11 cellular contexts compared by ENCODE assay signal in genomic region chr3:175432338-175433025, GRCh38.
DNase-seq lines count a peak whose midpoint lies in the region; TF ChIP-seq lines count a peak whose summit lies in the region.
"Had no signal": no experiment of that assay in that cellular context is flagged by ENCODE, and none has a peak within 500 bp of the region (broad histone marks: within the 10 kb centered on the region; RNA-seq: fewer than 3 reads in every experiment).

No MANE protein-coding gene starts in this region.

- no peaks in the 10 kb centered on the region for H3K9me3 Mint-ChIP-seq in osteocyte (ENCODE audit: unreplicated experiment)
- H3K9me3 Mint-ChIP-seq in activated naive CD4-positive, alpha-beta T cell treated with anti-CD3 and anti-CD28 coated beads, Interleukin-2, amount 10 ng/mL, durations not matched to agents 7 days and 5 days: no peaks in the 10 kb centered on the region
- peaks cover 8 to 20% (median 11%) of the 10 kb centered on the region in 6 donors for H3K9me3 Mint-ChIP-seq in immature natural killer cell
- H3K9me3 Mint-ChIP-seq: activated T-helper 17 cell treated with anti-CD3 and anti-CD28 coated beads, Interleukin-2, amount 50 U/mL, for 72 hours had no signal

- no peak overlapping the region for H3K4me3 Mint-ChIP-seq in osteocyte (ENCODE audit: unreplicated experiment)
- H3K4me3 Mint-ChIP-seq in activated naive CD4-positive, alpha-beta T cell treated with anti-CD3 and anti-CD28 coated beads, Interleukin-2, amount 10 ng/mL, durations not matched to agents 7 days and 5 days: no peak overlapping the region
- H3K4me3 Mint-ChIP-seq in immature natural killer cell: no peak overlapping the region
- H3K4me3 Mint-ChIP-seq: activated T-helper 17 cell treated with anti-CD3 and anti-CD28 coated beads, Interleukin-2, amount 50 U/mL, for 72 hours had no signal

- H3K4me3 ChIP-seq in coronary artery: no peak overlapping the region

- TF ChIP-seq CTCF in osteocyte (IDR thresholded peaks at IDR 0.05) (no peak), coronary artery (IDR thresholded peaks at IDR 0.05) (no peak)

- H3K27ac ChIP-seq in coronary artery: no peak overlapping the region

- H3K27me3 Mint-ChIP-seq in osteocyte (ENCODE audit: unreplicated experiment): no peaks in the 10 kb centered on the region
- no peaks in the 10 kb centered on the region for H3K27me3 Mint-ChIP-seq in activated naive CD4-positive, alpha-beta T cell treated with anti-CD3 and anti-CD28 coated beads, Interleukin-2, amount 10 ng/mL, durations not matched to agents 7 days and 5 days
- H3K27me3 Mint-ChIP-seq in immature natural killer cell (ENCODE audit: low read depth in 3 of 3): peaks cover 0 to 1% (median 0%) of the 10 kb centered on the region in 3 donors
- H3K27me3 Mint-ChIP-seq: activated T-helper 17 cell treated with anti-CD3 and anti-CD28 coated beads, Interleukin-2, amount 50 U/mL, for 72 hours; progenitor cell of endocrine pancreas had no signal

- DNase-seq in ELR (ENCODE audit: low read depth): peak; percentile 13
- DNase-seq in NCI-H2081 treated with DMSO at 0.1 percent for 48 hours (lab: John Stamatoyannopoulos, UW): peak; percentile 88
- peak; percentile 20 for DNase-seq in cerebellar cortex (ENCODE audit: low spot score)
- DNase-seq in osteocyte (ENCODE audit: extremely low spot score, unreplicated experiment): no peak
- DNase-seq in activated naive CD4-positive, alpha-beta T cell treated with anti-CD3 and anti-CD28 coated beads, Interleukin-2, amount 10 ng/mL, durations not matched to agents 7 days and 5 days: no peak
- no peak for DNase-seq in immature natural killer cell
- no peak for DNase-seq in coronary artery (ENCODE audit: low spot score)
- no peak for DNase-seq in NCI-H187 treated with DMSO at 0.1 percent for 48 hours (lab: John Stamatoyannopoulos, UW)
- DNase-seq: activated CD4-positive, alpha-beta T cell treated with anti-CD3 and anti-CD28 coated beads for 4 hours had no signal

- CTCF ChIA-PET in activated naive CD4-positive, alpha-beta T cell treated with anti-CD3 and anti-CD28 coated beads, Interleukin-2, amount 10 ng/mL, durations not matched to agents 7 days and 5 days (lab: Charles Lee): no interaction called here

- H3K36me3 Mint-ChIP-seq in osteocyte (ENCODE audit: unreplicated experiment) (no peaks in the 10 kb centered on the region), immature natural killer cell (no peaks in the 10 kb centered on the region)
- H3K36me3 Mint-ChIP-seq in activated naive CD4-positive, alpha-beta T cell treated with anti-CD3 and anti-CD28 coated beads, Interleukin-2, amount 10 ng/mL, durations not matched to agents 7 days and 5 days: no peaks in the 10 kb centered on the region

- peaks cover 43% of the 10 kb centered on the region for H3K4me1 Mint-ChIP-seq in osteocyte (ENCODE audit: unreplicated experiment)
- no peaks in the 10 kb centered on the region for H3K4me1 Mint-ChIP-seq in activated naive CD4-positive, alpha-beta T cell treated with anti-CD3 and anti-CD28 coated beads, Interleukin-2, amount 10 ng/mL, durations not matched to agents 7 days and 5 days
- no peaks in the 10 kb centered on the region for H3K4me1 Mint-ChIP-seq in immature natural killer cell
- H3K4me1 Mint-ChIP-seq: activated T-helper 17 cell treated with anti-CD3 and anti-CD28 coated beads, Interleukin-2, amount 50 U/mL, for 72 hours had no signal

- H3K27ac Mint-ChIP-seq in osteocyte (ENCODE audit: unreplicated experiment) (peak overlapping the region; percentile 75), immature natural killer cell (no peak overlapping the region)
- H3K27ac Mint-ChIP-seq in activated naive CD4-positive, alpha-beta T cell treated with anti-CD3 and anti-CD28 coated beads, Interleukin-2, amount 10 ng/mL, durations not matched to agents 7 days and 5 days: no peak overlapping the region
- H3K27ac Mint-ChIP-seq: activated T-helper 17 cell treated with anti-CD3 and anti-CD28 coated beads, Interleukin-2, amount 50 U/mL, for 72 hours had no signal

Comparison
In these comparisons a context has a peak if more than half of its experiments do, and no peak if none do; other contexts are left out.
1. DNase-seq: peak in ELR (single experiment), NCI-H2081 treated with DMSO at 0.1 percent for 48 hours (single experiment) and cerebellar cortex (single experiment); none in osteocyte (single experiment), activated naive CD4-positive, alpha-beta T cell treated with anti-CD3 and anti-CD28 coated beads, Interleukin-2, amount 10 ng/mL, durations not matched to agents 7 days and 5 days (single experiment), immature natural killer cell (0 of 3), coronary artery (single experiment) and NCI-H187 treated with DMSO at 0.1 percent for 48 hours (single experiment).